In genomic region chr3:104437891-104438290, GRCh38 we compare ENCODE assay signal across 13 cellular contexts.
DNase-seq lines count a peak whose midpoint lies in the region; ATAC-seq and TF ChIP-seq lines count a peak whose summit lies in the region.
"Had no signal": no experiment of that assay in that cellular context is flagged by ENCODE, and none has a peak within 500 bp of the region (broad histone marks: within the 10 kb centered on the region; RNA-seq: fewer than 3 reads in every experiment).

No MANE protein-coding gene starts in this region.

- H3K4me1 ChIP-seq in effector memory CD4-positive, alpha-beta T cell (ENCODE audit: control insufficient read depth, insufficient read depth, low read length, poor library complexity, severe bottlenecking) = no peaks in the 10 kb centered on the region
- H3K4me1 ChIP-seq: lower lobe of right lung had no signal

- H3K9me3 ChIP-seq in effector memory CD4-positive, alpha-beta T cell (ENCODE audit: control insufficient read depth, low read length) = no peaks in the 10 kb centered on the region
- H3K9me3 ChIP-seq: lower lobe of right lung had no signal

- H3K27me3 ChIP-seq in effector memory CD4-positive, alpha-beta T cell (replicated peaks; ENCODE audit: control insufficient read depth, insufficient read depth, low read length, poor library complexity, severe bottlenecking) = no peaks in the 10 kb centered on the region

- no peaks in the 10 kb centered on the region for H3K36me3 ChIP-seq in effector memory CD4-positive, alpha-beta T cell (ENCODE audit: control insufficient read depth, insufficient read depth, low read length)
- H3K36me3 ChIP-seq: lower lobe of right lung had no signal

- H3K36me3 Mint-ChIP-seq in HFFc6 (ENCODE audit: low read depth) = no peaks in the 10 kb centered on the region
- H3K36me3 Mint-ChIP-seq: CD8-positive, alpha-beta T cell had no signal

- peaks cover 2% of the 10 kb centered on the region; the same call in 1 of the 2 replicates for H3K27me3 Mint-ChIP-seq in HFFc6 (ENCODE audit: insufficient read depth)

- no peak for ATAC-seq in GM19035 (IDR thresholded peaks at IDR 0.05; ENCODE audit: unreplicated experiment)
- no peak for ATAC-seq in HG03280 (IDR thresholded peaks at IDR 0.05; ENCODE audit: unreplicated experiment)
- no peak for ATAC-seq in left colon
- ATAC-seq: CD8-positive, alpha-beta T cell had no signal

- H3K4me1 Mint-ChIP-seq in HFFc6 (ENCODE audit: low read depth) = peaks cover 55% of the 10 kb centered on the region

- intact Hi-C loops in left colon (cut with DNase I, micrococcal nuclease) = no loop called here

- POLR2A ChIA-PET in AG04449 (lab: Yijun Ruan, JAX) = no interaction called here

- CTCF ChIA-PET in AG04449 (lab: Yijun Ruan, JAX) = interaction anchor here (1.4 kb wide), 1 partner anchor 336 kb away, joined by 3 read pairs; no protein-coding TSS in a partner anchor

- peak; percentile 24 for DNase-seq in AG04449 (ENCODE audit: low read depth, low spot score)
- peak; percentile 30 for DNase-seq in HFFc6
- DNase-seq in cerebellar cortex (ENCODE audit: low spot score) = peak; percentile 7
- DNase-seq in kidney tubule cell (ENCODE audit: low spot score) = peak; percentile 48
- DNase-seq in effector memory CD4-positive, alpha-beta T cell = no peak
- DNase-seq in left colon = no peak
- DNase-seq: activated T-cell treated with anti-CD3 and anti-CD28 coated beads for 4 hours; CD8-positive, alpha-beta T cell; lower lobe of right lung; stimulated activated CD4-positive, alpha-beta T cell treated with anti-CD3 and anti-CD28 coated beads, Interleukin-15, amount 100 ng/mL, for 24 hours had no signal

- no peaks in the 10 kb centered on the region; the same call in 1 of the 2 replicates for H3K9me3 Mint-ChIP-seq in HFFc6
- H3K9me3 Mint-ChIP-seq: CD8-positive, alpha-beta T cell had no signal

- TF ChIP-seq CTCF in AG04449 (IDR thresholded peaks at IDR 0.05; ENCODE audit: insufficient read depth, low read length, missing control alignments) (no peak), HFFc6 (IDR thresholded peaks at IDR 0.05) (no peak)

- H3K27ac Mint-ChIP-seq in HFFc6 = no peak overlapping the region
- H3K27ac Mint-ChIP-seq: CD8-positive, alpha-beta T cell had no signal

- no peak overlapping the region for H3K4me3 Mint-ChIP-seq in HFFc6
- H3K4me3 Mint-ChIP-seq: CD8-positive, alpha-beta T cell had no signal

- H3K27ac ChIP-seq in effector memory CD4-positive, alpha-beta T cell (ENCODE audit: insufficient read depth, low read length, poor library complexity, severe bottlenecking) = no peak overlapping the region
- H3K27ac ChIP-seq: HL-60, lower lobe of right lung had no signal

- no peak overlapping the region for H3K4me3 ChIP-seq in AG04449 (ENCODE audit: low read depth, low read length)
- no peak overlapping the region for H3K4me3 ChIP-seq in effector memory CD4-positive, alpha-beta T cell (ENCODE audit: insufficient read depth, low read depth, low read length, poor library complexity, severe bottlenecking)
- H3K4me3 ChIP-seq: lower lobe of right lung had no signal

Comparison
In these comparisons a context has a peak if more than half of its experiments do, and no peak if none do; other contexts are left out.
1. DNase-seq: peak in AG04449 (single experiment), HFFc6 (single experiment), cerebellar cortex (single experiment) and kidney tubule cell (single experiment); none in effector memory CD4-positive, alpha-beta T cell (0 of 3) and left colon (0 of 2).